In genomic region chr3:160809453-160809852, GRCh38 we compare ENCODE assay signal across 2 cellular contexts.
A peak's percentile ranks its signal among the peaks of the same experiment; 100 is the strongest.
TF ChIP-seq lines count a peak whose summit lies in the region.

No MANE protein-coding gene starts in this region.

TF ChIP-seq in GM23338, 12 proteins besides CTCF, POLR2A, EP300 and RAD21:
- TF ChIP-seq ETS1 (IDR thresholded peaks at IDR 0.05) (no peak), POLR2AphosphoS5 (IDR thresholded peaks at IDR 0.05; ENCODE audit: low read depth) (no peak), REST (IDR thresholded peaks at IDR 0.05; ENCODE audit: unreplicated experiment) (no peak), ZNF331 (CRISPR knock-in tag; IDR thresholded peaks at IDR 0.05; ENCODE audit: low read depth) (no peak), EZH2phosphoT487 (IDR thresholded peaks at IDR 0.05; ENCODE audit: unreplicated experiment) (no peak), NANOG (IDR thresholded peaks at IDR 0.05; ENCODE audit: borderline replicate concordance) (no peak), CREB1 (CRISPR knock-in tag; IDR thresholded peaks at IDR 0.05; ENCODE audit: low read depth) (no peak), ZNF114 (CRISPR knock-in tag; IDR thresholded peaks at IDR 0.05) (no peak), EZH2 (IDR thresholded peaks at IDR 0.05; ENCODE audit: low read depth, unreplicated experiment) (no peak), STAT1 (IDR thresholded peaks at IDR 0.05; ENCODE audit: unreplicated experiment) (no peak), ZNF462 (CRISPR knock-in tag; IDR thresholded peaks at IDR 0.05) (no peak), JUNB (IDR thresholded peaks at IDR 0.05; ENCODE audit: unreplicated experiment) (no peak)

TF ChIP-seq in HepG2, 621 proteins besides CTCF, POLR2A, EP300 and RAD21:
- no peak for TF ChIP-seq TBP (CRISPR knock-in tag; IDR thresholded peaks at IDR 0.05)
- peak; percentile 67 for TF ChIP-seq ATF7 (IDR thresholded peaks at IDR 0.05)
- TF ChIP-seq ATF7 (CRISPR knock-in tag; IDR thresholded peaks at IDR 0.05): no peak
TF ChIP-seq in HepG2: peak in this region for 1.
